In the genomic region with DNA sequence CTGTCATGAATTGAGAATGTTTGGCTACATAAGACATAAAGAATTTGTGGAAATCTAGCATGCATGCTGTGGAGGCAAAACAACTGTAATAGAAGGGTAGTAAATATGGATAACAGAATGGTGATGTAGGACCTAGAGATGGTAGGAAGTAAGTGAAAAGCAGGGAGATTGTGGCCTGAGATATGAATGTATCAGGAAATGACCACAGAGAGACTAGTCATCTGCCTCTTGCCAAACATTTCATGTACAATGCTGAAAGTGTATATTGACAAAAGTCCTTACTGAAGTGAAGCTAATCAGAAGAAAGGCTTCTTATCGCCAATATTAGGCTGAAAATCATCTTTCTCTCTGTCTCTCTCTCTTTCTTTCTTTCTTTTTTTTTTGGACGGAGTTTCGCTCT, we compare ENCODE assay signal across 27 cellular contexts.
"Had no signal": no experiment of that assay in that cellular context is flagged by ENCODE, and none has a peak within 500 bp of the region (broad histone marks: within the 10 kb centered on the region; RNA-seq: fewer than 3 reads in every experiment).

No MANE protein-coding gene starts in this region.

- FAIRE-seq: endometrium had no signal

- H3K79me2 ChIP-seq: hepatocyte had no signal

- H3K4me2 ChIP-seq: hepatocyte had no signal

- H3K9me3 ChIP-seq: body of pancreas, colonic mucosa, gastrocnemius medialis, ovary, right lobe of liver, testis, transverse colon had no signal

- H3K4me3 ChIP-seq: body of pancreas, cardiac muscle cell, colonic mucosa, gastrocnemius medialis, hepatocyte, ovary, right lobe of liver, testis, transverse colon had no signal

- H3K27me3 ChIP-seq: body of pancreas, cardiac muscle cell, colonic mucosa, gastrocnemius medialis, hepatocyte, ovary, right lobe of liver, testis, transverse colon had no signal

- ATAC-seq: activated T-cell treated with anti-CD3 and anti-CD28 coated beads, Interleukin-2, amount 50 U/mL, for 72 hours; body of pancreas; gastrocnemius medialis; left cardiac atrium; naive thymus-derived CD4-positive, alpha-beta T cell; right lobe of liver; stimulated activated naive CD8-positive, alpha-beta T cell treated with anti-CD3 and anti-CD28 coated beads, Interleukin-15, Interleukin-2, amounts not matched to agents 100 U/mL and 50 U/mL, for 24 hours had no signal

- DNase-seq: activated CD4-positive, alpha-beta T cell treated with anti-CD3 and anti-CD28 coated beads for 4 hours; activated CD4-positive, alpha-beta T cell treated with anti-CD3 and anti-CD28 coated beads, Interleukin-2, amount 50 U/mL, for 4 hours; activated CD4-positive, CD25-positive, alpha-beta regulatory T cell; activated naive CD4-positive, alpha-beta T cell treated with Interleukin-2 at 50 U/mL for 16 hours; activated T-cell treated with anti-CD3 and anti-CD28 coated beads for 4 hours; activated T-cell treated with anti-CD3 and anti-CD28 coated beads, Interleukin-2, amount 50 U/mL, for 72 hours; anterior cingulate cortex; body of pancreas; cerebellar nuclear complex; colonic mucosa; effector CD8-positive, alpha-beta T cell; erythroblast; gastrocnemius medialis; islet precursor cell; left cardiac atrium; midbrain; naive thymus-derived CD4-positive, alpha-beta T cell; ovary; right lobe of liver; stimulated activated CD4-positive, alpha-beta T cell treated with anti-CD3 and anti-CD28 coated beads, Interleukin-2, amount 100 ng/mL, for 48 hours; stimulated activated naive CD8-positive, alpha-beta T cell treated with anti-CD3 and anti-CD28 coated beads, Interleukin-15, Interleukin-2, amounts not matched to agents 100 U/mL and 50 U/mL, for 24 hours; T1000; testis; transverse colon had no signal

- H3K27ac ChIP-seq: body of pancreas, cardiac muscle cell, colonic mucosa, gastrocnemius medialis, hepatocyte, ovary, right lobe of liver, testis, transverse colon had no signal

- H3K36me3 ChIP-seq: cardiac muscle cell, colonic mucosa, gastrocnemius medialis, ovary, right lobe of liver, transverse colon had no signal

- H2AFZ ChIP-seq: hepatocyte had no signal

- H3K4me1 ChIP-seq: body of pancreas, colonic mucosa, gastrocnemius medialis, right lobe of liver, testis, transverse colon had no signal
